In the genomic region with DNA sequence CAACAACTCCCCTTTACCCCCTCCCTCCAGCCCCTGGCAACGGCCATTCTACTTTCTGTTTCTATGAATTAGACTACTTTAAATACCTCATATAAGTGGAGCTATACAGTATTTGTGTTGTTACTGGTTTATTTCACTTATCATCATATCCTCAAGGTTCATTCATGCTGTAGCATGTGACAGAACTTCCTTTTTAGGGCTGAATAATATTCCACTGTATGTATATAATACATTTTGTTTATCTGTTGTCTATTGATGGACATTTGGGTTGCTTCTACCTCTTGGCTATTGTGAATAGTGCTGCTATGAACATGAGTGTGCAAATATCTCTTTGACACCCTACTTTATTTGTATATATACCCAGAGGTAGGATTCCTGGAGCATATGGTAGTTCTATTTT, we compare ENCODE assay signal across 2 cellular contexts.
TF ChIP-seq lines count a peak whose summit lies in the region.

No MANE protein-coding gene starts in this region.

TF ChIP-seq in HEK293, 187 proteins besides CTCF, POLR2A, EP300 and RAD21:
- peak; percentile 61; the same call in 1 of the 2 replicates for TF ChIP-seq ZNF146 (tag by site-specific recombination; IDR thresholded peaks at IDR 0.05)
- no peak for TF ChIP-seq ZNF157 (tag by site-specific recombination; IDR thresholded peaks at IDR 0.05)

TF ChIP-seq in K562, 482 proteins besides CTCF, POLR2A, EP300 and RAD21:
- TF ChIP-seq BACH1 (tag; IDR thresholded peaks at IDR 0.05) (no peak), ZNF146 (CRISPR knock-in tag; IDR thresholded peaks at IDR 0.05; ENCODE audit: unreplicated experiment) (peak; percentile 82)
